ENCODE assay signal across 9 cellular contexts in genomic region chr6:149962461-149963211, GRCh38. TPM values are rescaled to one million over a fixed set of nuclear protein-coding genes. Genes with fewer than 3 reads are reported as not detected.
A peak's percentile ranks its signal among the peaks of the same experiment; 100 is the strongest.
DNase-seq lines count a peak whose midpoint lies in the region; ATAC-seq, FAIRE-seq and TF ChIP-seq lines count a peak whose summit lies in the region.
"Had no signal": no experiment of that assay in that cellular context is flagged by ENCODE, and none has a peak within 500 bp of the region (broad histone marks: within the 10 kb centered on the region; RNA-seq: fewer than 3 reads in every experiment).

No MANE protein-coding gene starts in this region.

- H2AFZ ChIP-seq in K562 (ENCODE audit: low read depth, low read length) = peak overlapping the region; percentile 99

- intact Hi-C loops in K562 (cut with micrococcal nuclease) (no loop called here), natural killer cell (cut with micrococcal nuclease) (loop anchor here (2.0 to 5.0 kb wide), 2 partner anchors 22 to 40 kb away; no protein-coding TSS in a partner anchor)

- peaks cover 70 to 99% (median 91%) of the 10 kb centered on the region in 11 experiments for H3K27me3 ChIP-seq in BLaER1 treated with 17β-estradiol and CSF1 and Interleukin-3, amounts not matched to agents 10 nM and 100 nM
- H3K27me3 ChIP-seq in HUES48 (ENCODE audit: control insufficient read depth, insufficient read depth, low read length) (peaks cover 97% of the 10 kb centered on the region), K562 (ENCODE audit: control insufficient read depth in 2 of 2, insufficient read depth in 2 of 2, low read length in 2 of 2) (peaks cover 0 to 6% of the 10 kb centered on the region in 2 experiments; a peak in 2 of 5 replicates)

- no peaks in the 10 kb centered on the region for H3K36me3 Mint-ChIP-seq in natural killer cell

- no peak for FAIRE-seq in K562 (lab: Jason Lieb, UNC)

- POLR2A ChIA-PET in K562 (lab: Yijun Ruan, JAX) = interaction anchor here (0.6 kb wide), 2 partner anchors 22 to 399 kb away, joined by 3 read pairs; no protein-coding TSS in a partner anchor

- H3K4me1 Mint-ChIP-seq in natural killer cell = peaks cover 24 to 32% of the 10 kb centered on the region in 2 donors

- TF ChIP-seq EP300 in K562 (IDR thresholded peaks at IDR 0.05; ENCODE audit: low read length) = no peak

- peak overlapping the region; percentile 96 for H3K4me3 Mint-ChIP-seq in natural killer cell

- no TSS peak for BruUV-seq in K562 (replicated peaks; lab: Mats Ljungman, UMichigan)

- TF ChIP-seq CTCF in K562 (IDR thresholded peaks at IDR 0.05 in 2 of 3, conservative IDR thresholded peaks at IDR 0.05 in 1 of 3; ENCODE audit: insufficient read depth in 2 of 3, low read depth in 1 of 3, low read length in 3 of 3) (no peak), natural killer cell (IDR thresholded peaks at IDR 0.05) (no peak)

- peak overlapping the region in 6 of 11 experiments; percentile 49 to 77 (median 67); a peak in 6 of 22 replicates for H3K9ac ChIP-seq in BLaER1 treated with 17β-estradiol and CSF1 and Interleukin-3, amounts not matched to agents 10 nM and 100 nM
- 0 out of 2 replicates have a peak overlapping the region, but pooled peaks have one; percentile 76 for H3K9ac ChIP-seq in HUES48 (ENCODE audit: low read depth, low read length)
- peak overlapping the region; percentile 41 to 75; a peak in 3 of 4 replicates for H3K9ac ChIP-seq in K562 (ENCODE audit: insufficient read depth in 1 of 2, low read depth in 2 of 2, low read length in 2 of 2)

- peak overlapping the region in 1 of 11 experiments; percentile 61; a peak in 1 of 22 replicates for H3K27ac ChIP-seq in BLaER1 treated with 17β-estradiol and CSF1 and Interleukin-3, amounts not matched to agents 10 nM and 100 nM
- H3K27ac ChIP-seq in HUES48 (ENCODE audit: low read depth, low read length) (no peak overlapping the region), K562 (ENCODE audit: extremely low read depth, low read depth, low read length) (peak overlapping the region; percentile 79; the same call in 1 of the 3 replicates)
- H3K27ac ChIP-seq: SJSA1 had no signal

- no peak for DNase-seq in K562 (ENCODE audit: extremely low read depth in 1 of 4, low spot score in 3 of 4)
- DNase-seq in natural killer cell = no peak
- no peak for DNase-seq in NCI-H187 treated with DMSO at 0.1 percent for 48 hours (lab: John Stamatoyannopoulos, UW)
- no peak for DNase-seq in activated effector memory CD4-positive, alpha-beta T cell treated with Interleukin-2 at 50 U/mL for 16 hours

- no peaks in the 10 kb centered on the region for H3K79me2 ChIP-seq in K562 (ENCODE audit: control insufficient read depth, insufficient read depth, low read length)

- H3K36me3 ChIP-seq in BLaER1 treated with 17β-estradiol and CSF1 and Interleukin-3, amounts not matched to agents 10 nM and 100 nM = no peaks in the 10 kb centered on the region
- no peaks in the 10 kb centered on the region for H3K36me3 ChIP-seq in HUES48 (ENCODE audit: control insufficient read depth, insufficient read depth, low read length)
- no peaks in the 10 kb centered on the region for H3K36me3 ChIP-seq in K562 (ENCODE audit: control insufficient read depth, insufficient read depth, low read length)
- H3K36me3 ChIP-seq: SJSA1 had no signal

- WGBS in K562 (ENCODE audit: insufficient coverage, low coverage, missing lambda C conversion rate) = 64% methylated on average over 6 of the region's 7 CpGs

- H3K4me1 ChIP-seq in BLaER1 treated with 17β-estradiol and CSF1 and Interleukin-3, amounts not matched to agents 10 nM and 100 nM = peaks cover 19 to 29% (median 25%) of the 10 kb centered on the region in 10 experiments
- H3K4me1 ChIP-seq in HUES48 (ENCODE audit: control insufficient read depth, insufficient read depth, low read length) (peaks cover 13% of the 10 kb centered on the region; the same call in 1 of the 2 replicates), K562 (replicated peaks in 1 of 2; ENCODE audit: control insufficient read depth in 2 of 2, insufficient read depth in 2 of 2, low read length in 2 of 2) (peaks cover 9 to 21% of the 10 kb centered on the region in 2 experiments; a peak in 4 of 5 replicates)

- H3K4me3 ChIP-seq in BLaER1 treated with 17β-estradiol and CSF1 and Interleukin-3, amounts not matched to agents 10 nM and 100 nM = peak overlapping the region; percentile 51 to 71 (median 62); a peak in 17 of 20 replicates
- peak overlapping the region; percentile 78 for H3K4me3 ChIP-seq in HUES48 (ENCODE audit: low read depth, low read length)
- peak overlapping the region; percentile 46 for H3K4me3 ChIP-seq in K562

- peak overlapping the region in 1 of 2 donors; percentile 86 for H3K27ac Mint-ChIP-seq in natural killer cell

- ATAC-seq in K562 = no peak; the same call in 2 of the 3 replicates
- no peak for ATAC-seq in natural killer cell
- ATAC-seq in HG02642 (IDR thresholded peaks at IDR 0.05; ENCODE audit: poor library complexity, unreplicated experiment) = no peak
- no peak for ATAC-seq in HG03571 (IDR thresholded peaks at IDR 0.05; ENCODE audit: unreplicated experiment)

- CTCF ChIA-PET in K562 (lab: Yijun Ruan, JAX; ENCODE audit: low intra/inter-chr PET ratio) = no interaction called here

- H3K9me3 Mint-ChIP-seq in natural killer cell = no peaks in the 10 kb centered on the region

- H3K27me3 Mint-ChIP-seq in natural killer cell (ENCODE audit: low read depth in 2 of 2) = peaks cover 70 to 87% of the 10 kb centered on the region in 2 donors

- H3K9me1 ChIP-seq in K562 (ENCODE audit: control insufficient read depth, insufficient read depth, low read length) = no peaks in the 10 kb centered on the region

- peak overlapping the region; percentile 82 to 99 (median 97) for H3K4me2 ChIP-seq in BLaER1 treated with 17β-estradiol and CSF1 and Interleukin-3, amounts not matched to agents 10 nM and 100 nM
- H3K4me2 ChIP-seq in K562 (ENCODE audit: insufficient read depth, low read length) = peak overlapping the region; percentile 87

- TF ChIP-seq RAD21 in K562 (CRISPR knock-in tag; conservative IDR thresholded peaks at IDR 0.05 in 1 of 2, IDR thresholded peaks at IDR 0.05 in 1 of 2) = no peak

- in situ Hi-C loops in K562 (cut with MboI) = no loop called here

- H3K9me3 ChIP-seq in BLaER1 treated with 17β-estradiol and CSF1 and Interleukin-3, amounts not matched to agents 10 nM and 100 nM (replicated peaks in 1 of 11) = peaks cover 0 to 9% (median 0%) of the 10 kb centered on the region in 11 experiments; a peak in 6 of 22 replicates
- H3K9me3 ChIP-seq in HUES48 (ENCODE audit: control insufficient read depth, insufficient read depth, low read length) (no peaks in the 10 kb centered on the region), K562 (replicated peaks; ENCODE audit: control insufficient read depth, insufficient read depth, low read depth, low read length) (peaks cover 10% of the 10 kb centered on the region)
- H3K9me3 ChIP-seq: SJSA1 had no signal

- TF ChIP-seq POLR2A in K562 (conservative IDR thresholded peaks at IDR 0.05) = no peak

- peaks cover 0 to 35% (median 19%) of the 10 kb centered on the region in 11 experiments; a peak in 18 of 22 replicates for H4K20me1 ChIP-seq in BLaER1 treated with 17β-estradiol and CSF1 and Interleukin-3, amounts not matched to agents 10 nM and 100 nM
- no peaks in the 10 kb centered on the region for H4K20me1 ChIP-seq in K562 (replicated peaks; ENCODE audit: control insufficient read depth, insufficient read depth, low read length)

RNA-seq across cellular contexts. Expression of gene ULBP1, which starts 1.1 kb away (rescaled TPM):
- total RNA-seq in K562 (2011; cell fraction: chromatin; rRNA removed; ENCODE audit: low replicate concordance) = 2.2 and 5.9 TPM in 2 replicates
- total RNA-seq in K562 (2011; cell fraction: nucleolus; rRNA removed) = 1.8 and 2.1 TPM in 2 replicates
- 2.8 and 3.3 TPM in 2 replicates for total RNA-seq in K562 (2011; cell fraction: nucleoplasm; rRNA removed)
- total RNA-seq in K562 (2014; rRNA removed) = 1.5 and 1.8 TPM in 2 replicates
- 2.5 and 3.4 TPM in 2 replicates for total RNA-seq in K562 (2014; rRNA removed; fragmentation: Illumina TruSeq; extraction: Trizol)
- 0.26 and 0.33 TPM in 2 replicates for total RNA-seq in K562 (2015; rRNA removed; fragmentation: Illumina TruSeq; extraction: Trizol)
- total RNA-seq in K562 (2021) = 2.7 and 3.5 TPM in 2 replicates
- polyA plus RNA-seq in K562 (2011; rRNA removed) = 1.1 and 1.3 TPM in 2 replicates
- 0.40 and 0.91 TPM in 2 replicates for polyA plus RNA-seq in K562 (2011; cell fraction: cytosol; rRNA removed)
- polyA plus RNA-seq in K562 (2011; cell fraction: nucleus; rRNA removed) = 1.0 and 1.5 TPM in 2 replicates
- polyA plus RNA-seq in K562 (2012) = 1.3 and 14.7 TPM in 2 replicates
- 4.9 and 6.0 TPM in 2 replicates for polyA plus RNA-seq in K562 (2014; fragmentation: Illumina TruSeq; extraction: Trizol)
- polyA plus RNA-seq in K562 (2014; fragmentation: Nextera tagmentation; extraction: Ambion mirVana) = 1 to 10 TPM; 1.2 to 2.5 TPM
- polyA plus RNA-seq in K562 (2014; rRNA removed) = 2.7 and 3.3 TPM in 2 replicates
- 0.67 and 0.99 TPM in 2 replicates for polyA minus RNA-seq in K562 (2011; rRNA and poly(A)+ RNA removed)
- polyA minus RNA-seq in K562 (2011; cell fraction: cytosol; rRNA and poly(A)+ RNA removed) = 0.38 TPM in 1 of 2 replicates, not detected in the other
- polyA minus RNA-seq in K562 (2011; cell fraction: nucleus; rRNA and poly(A)+ RNA removed) = 0.81 and 1.4 TPM in 2 replicates
- total RNA-seq in natural killer cell = under 1 TPM in 2 of 3 donors, not detected in 1; 0.18 to 0.23 TPM

RNA-seq across cellular contexts. Expression of gene ULBP2, which starts 20.8 kb away (rescaled TPM):
- total RNA-seq in K562 (2011; cell fraction: chromatin; rRNA removed; ENCODE audit: low replicate concordance) = 6.3 and 10.4 TPM in 2 replicates
- 8.3 and 12.7 TPM in 2 replicates for total RNA-seq in K562 (2011; cell fraction: nucleolus; rRNA removed)
- total RNA-seq in K562 (2011; cell fraction: nucleoplasm; rRNA removed) = 13.1 and 13.4 TPM in 2 replicates
- total RNA-seq in K562 (2014; rRNA removed) (0.50 and 0.57 TPM in 2 replicates), K562 (2014; rRNA removed; fragmentation: Illumina TruSeq; extraction: Trizol) (0.96 and 1.2 TPM in 2 replicates), K562 (2015; rRNA removed; fragmentation: Illumina TruSeq; extraction: Trizol) (0.60 and 0.83 TPM in 2 replicates), K562 (2021) (0.78 and 1.2 TPM in 2 replicates), natural killer cell (1 to 10 TPM in 2 of 3 donors, under 1 TPM in 1; 0.98 to 2.4 (median 2.4) TPM)
- polyA plus RNA-seq in K562 (2011; rRNA removed) (2.7 and 5.3 TPM in 2 replicates), K562 (2014; fragmentation: Illumina TruSeq; extraction: Trizol) (1.8 and 2.4 TPM in 2 replicates), K562 (2014; fragmentation: Nextera tagmentation; extraction: Ambion mirVana) (1 to 10 TPM; 3.2 to 4.1 TPM), K562 (2014; rRNA removed) (1.1 TPM in 2 replicates)
- polyA plus RNA-seq in K562 (2011; cell fraction: cytosol; rRNA removed) = 2.6 and 5.2 TPM in 2 replicates
- polyA plus RNA-seq in K562 (2011; cell fraction: nucleus; rRNA removed) = 1.4 and 3.5 TPM in 2 replicates
- polyA plus RNA-seq in K562 (2012) = 1.2 and 4.7 TPM in 2 replicates
- 1.4 and 2.9 TPM in 2 replicates for polyA minus RNA-seq in K562 (2011; rRNA and poly(A)+ RNA removed)
- 0.86 TPM in 1 of 2 replicates, not detected in the other for polyA minus RNA-seq in K562 (2011; cell fraction: cytosol; rRNA and poly(A)+ RNA removed)
- polyA minus RNA-seq in K562 (2011; cell fraction: nucleus; rRNA and poly(A)+ RNA removed) = 0.22 and 0.27 TPM in 2 replicates

RNA-seq across cellular contexts. Expression of gene RAET1G, which starts 39.7 kb away (rescaled TPM):
- not detected in 2 replicates for total RNA-seq in K562 (2011; cell fraction: chromatin; rRNA removed; ENCODE audit: low replicate concordance)
- not detected in 2 replicates for total RNA-seq in K562 (2011; cell fraction: nucleolus; rRNA removed)
- total RNA-seq in K562 (2011; cell fraction: nucleoplasm; rRNA removed) = 0.61 TPM in 1 of 2 replicates, not detected in the other
- total RNA-seq in K562 (2014; rRNA removed) (not detected in 2 replicates), K562 (2014; rRNA removed; fragmentation: Illumina TruSeq; extraction: Trizol) (not detected in 2 replicates), K562 (2015; rRNA removed; fragmentation: Illumina TruSeq; extraction: Trizol) (not detected in 2 replicates), K562 (2021) (not detected in 2 replicates), natural killer cell (under 1 TPM in 1 of 3 donors, not detected in 2; 0.43 TPM)
- polyA plus RNA-seq in K562 (2011; rRNA removed) (0.11 TPM in 1 of 2 replicates, not detected in the other), K562 (2014; fragmentation: Illumina TruSeq; extraction: Trizol) (not detected in 2 replicates), K562 (2014; fragmentation: Nextera tagmentation; extraction: Ambion mirVana) (not detected), K562 (2014; rRNA removed) (not detected in 2 replicates)
- polyA plus RNA-seq in K562 (2011; cell fraction: cytosol; rRNA removed) = 0.13 TPM in 1 of 2 replicates, not detected in the other
- polyA plus RNA-seq in K562 (2011; cell fraction: nucleus; rRNA removed) = 0.16 TPM in 1 of 2 replicates, not detected in the other
- polyA plus RNA-seq in K562 (2012) = 0.07 TPM in 1 of 2 replicates, not detected in the other
- not detected in 2 replicates for polyA minus RNA-seq in K562 (2011; rRNA and poly(A)+ RNA removed)
- polyA minus RNA-seq in K562 (2011; cell fraction: cytosol; rRNA and poly(A)+ RNA removed) = not detected in 2 replicates
- polyA minus RNA-seq in K562 (2011; cell fraction: nucleus; rRNA and poly(A)+ RNA removed) = not detected in 2 replicates
